26 cellular contexts compared by ENCODE assay signal in genomic region chr16:929674-930073, GRCh38. TPM values are rescaled to one million over a fixed set of nuclear protein-coding genes. Genes with fewer than 3 reads are reported as not detected.
"Had no signal": no experiment of that assay in that cellular context is flagged by ENCODE, and none has a peak within 500 bp of the region (broad histone marks: within the 10 kb centered on the region; RNA-seq: fewer than 3 reads in every experiment).

No MANE protein-coding gene starts in this region.

- H3K27ac ChIP-seq: epithelial cell of prostate, esophagus muscularis mucosa, gastrocnemius medialis, heart right ventricle, left ventricle myocardium inferior, parathyroid adenoma, prostate gland, right lobe of liver, stomach, thoracic aorta, transverse colon had no signal

- H3K79me2 ChIP-seq: parathyroid adenoma had no signal

- ATAC-seq: effector memory CD8-positive, alpha-beta T cell; gastrocnemius medialis; heart right ventricle; right lobe of liver; stimulated activated naive B cell treated with anti-CD40 and anti-IgM and Interleukin-4, amounts not matched to agents 10 μg/mL and 1 μg/mL and 100 μg/mL, for 72 hours had no signal

- H2AFZ ChIP-seq: parathyroid adenoma had no signal

- H3K27me3 ChIP-seq: esophagus muscularis mucosa, gastrocnemius medialis, heart right ventricle, right lobe of liver, stomach, transverse colon had no signal

- H3K4me3 ChIP-seq: esophagus muscularis mucosa, gastrocnemius medialis, heart right ventricle, left ventricle myocardium inferior, lung, prostate gland, right lobe of liver, stomach, thoracic aorta, transverse colon had no signal

- DNase-seq: effector memory CD8-positive, alpha-beta T cell; gastrocnemius medialis; heart right ventricle; hypothalamus; islet precursor cell; left ventricle myocardium inferior; mesenchymal stem cell; naive B cell; retina; stimulated activated CD4-positive, alpha-beta T cell treated with anti-CD3 and anti-CD28 coated beads, Interleukin-15, amount 100 ng/mL, for 24 hours; stimulated activated CD4-positive, alpha-beta T cell treated with anti-CD3 and anti-CD28 coated beads, Interleukin-1b, Interleukin-23, amount 100 ng/mL, for 48 hours; stimulated activated CD4-positive, alpha-beta T cell treated with anti-CD3 and anti-CD28 coated beads, Interleukin-4, amount 100 ng/mL, for 24 hours; stimulated activated naive B cell treated with anti-CD40 and anti-IgM and Interleukin-4, amounts not matched to agents 10 μg/mL and 1 μg/mL and 100 μg/mL, for 72 hours; stomach; substantia nigra; transverse colon had no signal

- H3K9ac ChIP-seq: parathyroid adenoma had no signal

- H3K9me3 ChIP-seq: esophagus muscularis mucosa, gastrocnemius medialis, left ventricle myocardium inferior, prostate gland, right lobe of liver, thoracic aorta, transverse colon had no signal

- H3K36me3 ChIP-seq: prostate gland, right lobe of liver had no signal

- H3K27ac Mint-ChIP-seq: dendritic cell treated with granulocyte-macrophage colony-stimulating factor and Interleukin-4, amounts not matched to agents 40 ng/mL and 50 ng/mL, for 4 days; stimulated activated naive B cell treated with anti-CD40 and anti-IgM and Interleukin-4, amounts not matched to agents 10 μg/mL and 1 μg/mL and 100 μg/mL, for 72 hours had no signal

- H3K27me3 Mint-ChIP-seq: central memory CD8-positive, alpha-beta T cell; dendritic cell treated with granulocyte-macrophage colony-stimulating factor and Interleukin-4, amounts not matched to agents 40 ng/mL and 50 ng/mL, for 4 days; effector memory CD8-positive, alpha-beta T cell; naive B cell; stimulated activated naive B cell treated with anti-CD40 and anti-IgM and Interleukin-4, amounts not matched to agents 10 μg/mL and 1 μg/mL and 100 μg/mL, for 72 hours had no signal

- H3K4me3 Mint-ChIP-seq: central memory CD8-positive, alpha-beta T cell; dendritic cell treated with granulocyte-macrophage colony-stimulating factor and Interleukin-4, amounts not matched to agents 40 ng/mL and 50 ng/mL, for 4 days; effector memory CD8-positive, alpha-beta T cell; naive B cell; stimulated activated naive B cell treated with anti-CD40 and anti-IgM and Interleukin-4, amounts not matched to agents 10 μg/mL and 1 μg/mL and 100 μg/mL, for 72 hours had no signal

- H3K4me1 ChIP-seq: esophagus muscularis mucosa, gastrocnemius medialis, heart right ventricle, parathyroid adenoma, prostate gland, right lobe of liver, stomach, transverse colon had no signal

RNA-seq across cellular contexts. Expression of gene SOX8, which starts 51.9 kb away (rescaled TPM):
- total RNA-seq: fibroblast of villous mesenchyme had no signal
